26 cellular contexts compared by ENCODE assay signal in the genomic region with DNA sequence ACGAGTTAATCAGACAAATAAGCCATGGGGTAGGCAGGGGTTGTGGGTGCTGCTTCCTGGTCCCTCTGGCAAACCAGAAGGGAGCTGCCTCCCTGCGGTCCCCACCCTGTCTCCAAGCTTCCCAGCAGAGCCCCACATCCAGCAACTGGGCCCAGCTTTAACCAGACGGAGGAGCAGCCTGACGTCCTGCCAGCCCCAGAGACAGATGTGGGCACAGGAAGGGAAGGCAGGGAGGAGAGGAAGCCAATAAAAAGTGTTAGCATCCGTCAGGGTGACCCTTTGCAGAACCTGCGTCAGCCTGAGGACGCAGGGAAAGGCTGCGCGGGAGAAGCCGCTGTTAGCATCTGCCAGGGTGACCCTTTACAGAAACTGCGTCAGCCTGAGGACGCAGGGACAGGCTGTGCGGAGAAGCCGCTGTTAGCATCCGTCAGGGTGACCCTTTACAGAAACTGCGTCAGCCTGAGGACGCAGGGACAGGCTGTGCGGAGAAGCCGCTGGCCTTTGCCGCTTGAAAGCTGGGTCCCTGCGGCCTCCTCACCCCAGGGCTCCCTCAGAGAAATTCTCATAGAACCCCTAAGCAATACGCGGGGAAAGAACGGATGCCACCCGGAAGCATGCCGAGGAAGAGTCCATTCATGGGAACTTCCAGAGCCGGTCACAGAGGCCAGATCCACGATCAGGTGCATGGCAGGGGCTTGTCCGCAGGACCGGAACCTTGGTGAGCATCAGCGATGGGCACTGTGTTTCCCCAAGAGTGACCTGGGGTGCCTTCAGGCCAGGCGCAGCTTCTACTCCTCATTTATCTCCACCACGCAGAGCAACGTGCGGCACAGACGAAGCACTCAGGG. TPM values are rescaled to one million over a fixed set of nuclear protein-coding genes. Genes with fewer than 3 reads are reported as not detected.
DNase-seq lines count a peak whose midpoint lies in the region; ATAC-seq and TF ChIP-seq lines count a peak whose summit lies in the region.
"Had no signal": no experiment of that assay in that cellular context is flagged by ENCODE, and none has a peak within 500 bp of the region (broad histone marks: within the 10 kb centered on the region; RNA-seq: fewer than 3 reads in every experiment).

No MANE protein-coding gene starts in this region.

- no peak overlapping the region for H3K4me3 Mint-ChIP-seq in IgD-negative memory B cell
- peak overlapping the region; percentile 13 for H3K4me3 Mint-ChIP-seq in central memory CD8-positive, alpha-beta T cell
- no peak overlapping the region for H3K4me3 Mint-ChIP-seq in neural progenitor cell
- H3K4me3 Mint-ChIP-seq: B cell, CD14-positive monocyte had no signal

- H3K9me3 Mint-ChIP-seq in IgD-negative memory B cell (peaks cover 0 to 3% (median 2%) of the 10 kb centered on the region in 3 donors), neural progenitor cell (no peaks in the 10 kb centered on the region)
- no peaks in the 10 kb centered on the region for H3K9me3 Mint-ChIP-seq in central memory CD8-positive, alpha-beta T cell

- H3K27ac Mint-ChIP-seq in IgD-negative memory B cell (peak overlapping the region in 2 of 3 donors; percentile 39 to 59), neural progenitor cell (peak overlapping the region; percentile 50)
- H3K27ac Mint-ChIP-seq in central memory CD8-positive, alpha-beta T cell (ENCODE audit: low read depth): no peak overlapping the region
- H3K27ac Mint-ChIP-seq: B cell, CD14-positive monocyte had no signal

- H3K27ac ChIP-seq in neural progenitor cell (no peak overlapping the region), sigmoid colon (no peak overlapping the region)
- H3K27ac ChIP-seq: SJCRH30 had no signal

- H3K36me3 Mint-ChIP-seq in IgD-negative memory B cell: no peaks in the 10 kb centered on the region
- peaks cover 7% of the 10 kb centered on the region for H3K36me3 Mint-ChIP-seq in central memory CD8-positive, alpha-beta T cell (ENCODE audit: insufficient read depth)
- H3K36me3 Mint-ChIP-seq in neural progenitor cell: no peaks in the 10 kb centered on the region

- H3K27me3 Mint-ChIP-seq in IgD-negative memory B cell: peaks cover 6% of the 10 kb centered on the region
- peaks cover 26% of the 10 kb centered on the region for H3K27me3 Mint-ChIP-seq in central memory CD8-positive, alpha-beta T cell
- peaks cover 9% of the 10 kb centered on the region for H3K27me3 Mint-ChIP-seq in neural progenitor cell (ENCODE audit: insufficient read depth, low read depth)

- no peak for DNase-seq in central memory CD8-positive, alpha-beta T cell (ENCODE audit: low spot score in 2 of 2)
- DNase-seq in neural progenitor cell (ENCODE audit: low spot score) (no peak), sigmoid colon (peak; percentile 48), occipital lobe (lab: John Stamatoyannopoulos, UW) (no peak), putamen (ENCODE audit: low spot score) (no peak)
- DNase-seq: Calu3; DMS79 treated with DMSO at 0.1 percent for 48 hours; GF-D8; KG1; MG63; NCI-H1105 treated with DMSO at 0.1 percent for 48 hours; NCI-H146; NCI-H1930; NCI-H2107; NCI-H446; NCI-H524 treated with DMSO at 0.1 percent for 48 hours; NCI-H774; NK-92 treated with Interleukin-12 subunit alpha and Interleukin-12 subunit beta, amount 100 ng/mL, for 24 hours; PC-3; SJCRH30 had no signal

- no peak overlapping the region for H3K9ac ChIP-seq in neural progenitor cell

- H3K4me1 Mint-ChIP-seq in IgD-negative memory B cell: peaks cover 7 to 27% (median 10%) of the 10 kb centered on the region in 3 donors
- peaks cover 40% of the 10 kb centered on the region for H3K4me1 Mint-ChIP-seq in central memory CD8-positive, alpha-beta T cell
- H3K4me1 Mint-ChIP-seq in neural progenitor cell: peaks cover 15% of the 10 kb centered on the region

- no peak overlapping the region for H3K4me2 ChIP-seq in neural progenitor cell

- no peaks in the 10 kb centered on the region for H4K20me1 ChIP-seq in neural progenitor cell (ENCODE audit: low read depth)

- H2AFZ ChIP-seq in neural progenitor cell (replicated peaks): no peak overlapping the region

- H3K4me3 ChIP-seq in neural progenitor cell (no peak overlapping the region), sigmoid colon (no peak overlapping the region)
- H3K4me3 ChIP-seq: MG63, SJCRH30 had no signal

- intact Hi-C loops in sigmoid colon (cut with DNase I): no loop called here

- no peak for TF ChIP-seq EP300 in sigmoid colon (IDR thresholded peaks at IDR 0.05)

- H3F3A ChIP-seq in neural progenitor cell (ENCODE audit: low read depth): no peaks in the 10 kb centered on the region

- WGBS in sigmoid colon, 2 donors: 92 to 93% methylated on average over 36 of the region's 36 CpGs

- no peaks in the 10 kb centered on the region for H3K36me3 ChIP-seq in neural progenitor cell
- H3K36me3 ChIP-seq in sigmoid colon: no peaks in the 10 kb centered on the region
- H3K36me3 ChIP-seq: MG63, SJCRH30 had no signal

- TF ChIP-seq POLR2A in sigmoid colon (IDR thresholded peaks at IDR 0.05): no peak

- H3K4me1 ChIP-seq in neural progenitor cell: peaks cover 5% of the 10 kb centered on the region
- H3K4me1 ChIP-seq in sigmoid colon: peaks cover 0 to 3% (median 1%) of the 10 kb centered on the region in 4 donors

- TF ChIP-seq CTCF in neural progenitor cell (IDR thresholded peaks at IDR 0.05) (no peak), sigmoid colon (IDR thresholded peaks at IDR 0.05) (no peak)

- no peak for ATAC-seq in central memory CD8-positive, alpha-beta T cell (replicated peaks; ENCODE audit: extremely low read depth, poor library complexity, severe bottlenecking)
- no peak for ATAC-seq in GM21447 (IDR thresholded peaks at IDR 0.05; ENCODE audit: unreplicated experiment)
- ATAC-seq: PC-3, Right ventricle myocardium inferior, SK-N-SH treated with all-trans-retinoic acid at 6 μM for 48 hours had no signal

- no peaks in the 10 kb centered on the region for H3K9me3 ChIP-seq in neural progenitor cell (ENCODE audit: low read depth)
- H3K9me3 ChIP-seq in sigmoid colon: no peaks in the 10 kb centered on the region
- H3K9me3 ChIP-seq: MG63, SJCRH30 had no signal

- H3K27me3 ChIP-seq in neural progenitor cell: no peaks in the 10 kb centered on the region
- no peaks in the 10 kb centered on the region for H3K27me3 ChIP-seq in sigmoid colon
- H3K27me3 ChIP-seq: MG63, SJCRH30 had no signal

- H3K79me2 ChIP-seq in neural progenitor cell (ENCODE audit: low read depth): no peaks in the 10 kb centered on the region

RNA-seq across cellular contexts. Expression of gene DLL1, which starts 15.9 kb away (rescaled TPM):
- polyA plus RNA-seq in IgD-negative memory B cell: 0.10 TPM
- 35.9 and 91.8 TPM in 2 replicates for total RNA-seq in neural progenitor cell (ENCODE audit: low replicate concordance)
- 1 to 10 TPM; 1.1 to 8.4 (median 5.1) TPM for total RNA-seq in sigmoid colon
- polyA plus RNA-seq in sigmoid colon: 10 to 100 TPM in 1 of 3 donors, 1 to 10 TPM in 2; 3.0 to 13.6 (median 3.5) TPM
- 11.9 TPM for total RNA-seq in occipital lobe
- polyA plus RNA-seq: CD14-positive monocyte had no signal

RNA-seq across cellular contexts. Expression of gene FAM120B, which starts 31.6 kb away (rescaled TPM):
- polyA plus RNA-seq in IgD-negative memory B cell (24.5 TPM), sigmoid colon (10 to 100 TPM in 1 of 3 donors, 1 to 10 TPM in 2; 5.5 to 12.1 (median 9.0) TPM)
- total RNA-seq in neural progenitor cell (ENCODE audit: low replicate concordance) (19.7 and 20.3 TPM in 2 replicates), sigmoid colon (10 to 100 TPM; 29.6 to 55.0 (median 45.7) TPM), occipital lobe (62.4 TPM)
